ENCODE assay signal across 8 cellular contexts in the genomic region with DNA sequence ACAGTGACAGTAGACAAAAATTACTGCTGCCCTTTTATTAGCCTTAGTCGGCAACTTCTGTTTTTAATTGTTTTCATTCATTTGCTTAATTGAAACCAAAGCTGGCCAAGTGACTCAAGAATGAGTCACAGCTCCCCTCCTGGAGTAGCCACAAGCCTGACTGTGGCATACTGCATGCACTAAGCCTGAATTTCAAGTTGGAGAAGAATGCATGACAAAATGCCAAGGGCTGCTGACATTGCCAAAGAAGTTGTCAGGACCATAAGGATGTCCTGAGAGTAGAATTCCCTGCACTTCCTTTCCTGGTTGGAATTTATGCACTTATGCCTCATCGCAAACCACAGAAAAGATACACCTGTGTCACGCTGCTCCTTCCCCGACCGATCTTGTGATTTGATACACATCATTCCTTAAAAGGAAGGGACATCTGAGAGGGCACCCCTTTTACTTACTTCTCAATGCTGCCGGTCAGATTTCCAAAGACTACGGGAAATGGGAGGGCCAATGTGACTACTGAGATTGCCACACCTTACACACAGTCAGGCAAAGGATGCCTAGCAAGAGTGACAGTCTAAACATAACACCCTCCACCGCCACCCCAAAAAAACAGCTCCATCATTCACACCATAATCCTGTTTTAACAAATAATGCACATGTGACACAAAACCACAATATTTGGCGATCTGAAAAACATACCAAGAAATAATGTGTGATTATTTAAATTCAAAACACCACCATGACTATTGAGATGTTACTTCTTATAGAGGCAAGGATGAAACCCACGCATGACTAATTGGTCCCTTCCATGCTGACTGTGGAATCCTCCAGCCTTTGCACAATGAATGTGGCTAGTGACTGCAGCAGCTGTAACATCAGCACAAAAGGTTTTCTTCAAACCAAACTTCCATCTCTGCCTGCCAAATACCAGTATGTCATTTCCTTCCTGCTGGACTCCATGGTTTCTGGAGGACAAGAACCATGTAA. TPM values are rescaled to one million over a fixed set of nuclear protein-coding genes. Genes with fewer than 3 reads are reported as not detected.
DNase-seq lines count a peak whose midpoint lies in the region; ATAC-seq and TF ChIP-seq lines count a peak whose summit lies in the region.

No MANE protein-coding gene starts in this region.

- no peak for TF ChIP-seq CTCF in WTC11 (IDR thresholded peaks at IDR 0.05)
- TF ChIP-seq CTCF in endothelial cell (IDR thresholded peaks at IDR 0.05; ENCODE audit: unreplicated experiment) = no peak

- H3K4me3 Mint-ChIP-seq in WTC11 = peak overlapping the region; percentile 29
- H3K4me3 Mint-ChIP-seq in endothelial cell (ENCODE audit: unreplicated experiment) = peak overlapping the region; percentile 70
- peak overlapping the region in 4 of 10 donors; percentile 3 to 75 (median 36) for H3K4me3 Mint-ChIP-seq in naive thymus-derived CD8-positive, alpha-beta T cell

- CTCF ChIA-PET in WTC11 (lab: Charles Lee) = interaction anchor here (1.0 to 1.4 kb wide), 2 partner anchors 27 to 28 kb away, joined by 3 to 4 read pairs; a partner anchor contains a TSS

- peaks cover 21% of the 10 kb centered on the region for H3K4me1 ChIP-seq in HUES6 (ENCODE audit: control insufficient read depth, insufficient read depth, low read length)

- H3K36me3 ChIP-seq in HUES6 (ENCODE audit: control insufficient read depth, insufficient read depth, low read length) = no peaks in the 10 kb centered on the region

- H3K9ac ChIP-seq in HUES6 (ENCODE audit: low read length) = no peak overlapping the region

- H3K9me3 ChIP-seq in HUES6 (ENCODE audit: control insufficient read depth, insufficient read depth, low read depth, low read length) = no peaks in the 10 kb centered on the region

- no peaks in the 10 kb centered on the region; the same call in 1 of the 2 replicates for H3K9me3 Mint-ChIP-seq in WTC11
- H3K9me3 Mint-ChIP-seq in endothelial cell (ENCODE audit: unreplicated experiment) = no peaks in the 10 kb centered on the region
- H3K9me3 Mint-ChIP-seq in naive thymus-derived CD8-positive, alpha-beta T cell = peaks cover 0 to 2% (median 0%) of the 10 kb centered on the region in 9 donors

- H3K27ac Mint-ChIP-seq in WTC11 (peak overlapping the region; percentile 81), endothelial cell (ENCODE audit: unreplicated experiment) (peak overlapping the region; percentile 84)
- H3K27ac Mint-ChIP-seq in naive thymus-derived CD8-positive, alpha-beta T cell = peak overlapping the region in 6 of 10 donors; percentile 1 to 86 (median 36)

- no peaks in the 10 kb centered on the region for H3K36me3 Mint-ChIP-seq in WTC11
- peaks cover 10% of the 10 kb centered on the region for H3K36me3 Mint-ChIP-seq in endothelial cell (ENCODE audit: low read depth, unreplicated experiment)
- H3K36me3 Mint-ChIP-seq in naive thymus-derived CD8-positive, alpha-beta T cell = peaks cover 0 to 4% (median 0%) of the 10 kb centered on the region in 3 donors

- peak overlapping the region; percentile 3; the same call in 1 of the 2 replicates for H3K4me3 ChIP-seq in HUES6 (ENCODE audit: low read depth, low read length)

- POLR2A ChIA-PET in WTC11 (lab: Charles Lee) = interaction anchor here (0.7 kb wide), 1 partner anchor 70 kb away, joined by 3 read pairs; no protein-coding TSS in a partner anchor
- POLR2A ChIA-PET in naive thymus-derived CD8-positive, alpha-beta T cell (lab: Charles Lee) = interaction anchor here (0.6 kb wide), 1 partner anchor 107 kb away, joined by 3 read pairs; no protein-coding TSS in a partner anchor

- DNase-seq in AML-193 (lab: John Stamatoyannopoulos, UW) = peak; percentile 72 to 79
- DNase-seq in WTC11 (ENCODE audit: low spot score) = peak; percentile 22
- no peak for DNase-seq in endothelial cell (ENCODE audit: low spot score)
- DNase-seq in naive thymus-derived CD8-positive, alpha-beta T cell = peak in 2 of 10 donors; percentile 16 to 49
- DNase-seq in NCI-H1436 treated with DMSO at 0.1 percent for 48 hours (lab: John Stamatoyannopoulos, UW) = no peak
- no peak for DNase-seq in NCI-H345 (lab: John Stamatoyannopoulos, UW)

- no peak overlapping the region for H3K27ac ChIP-seq in HUES6 (ENCODE audit: low read depth, low read length)

- ATAC-seq in GM19463 (IDR thresholded peaks at IDR 0.05; ENCODE audit: unreplicated experiment) (peak; percentile 39), WTC11 (peak; percentile 93)
- ATAC-seq in naive thymus-derived CD8-positive, alpha-beta T cell = no peak

- H3K27me3 Mint-ChIP-seq in WTC11 (ENCODE audit: low read depth) (no peaks in the 10 kb centered on the region), endothelial cell (ENCODE audit: unreplicated experiment) (no peaks in the 10 kb centered on the region)
- no peaks in the 10 kb centered on the region for H3K27me3 Mint-ChIP-seq in naive thymus-derived CD8-positive, alpha-beta T cell

- peaks cover 36% of the 10 kb centered on the region for H3K4me1 Mint-ChIP-seq in WTC11
- H3K4me1 Mint-ChIP-seq in endothelial cell (ENCODE audit: unreplicated experiment) = peaks cover 76% of the 10 kb centered on the region
- peaks cover 16 to 85% (median 50%) of the 10 kb centered on the region in 4 donors for H3K4me1 Mint-ChIP-seq in naive thymus-derived CD8-positive, alpha-beta T cell

- H3K27me3 ChIP-seq in HUES6 (ENCODE audit: control insufficient read depth, insufficient read depth, low read length) = no peaks in the 10 kb centered on the region

TF ChIP-seq in WTC11, 78 proteins besides CTCF, POLR2A, EP300 and RAD21:
- TF ChIP-seq MXD4 (CRISPR knock-in tag; IDR thresholded peaks at IDR 0.05; ENCODE audit: borderline replicate concordance) (no peak), ZNF317 (CRISPR knock-in tag; IDR thresholded peaks at IDR 0.05; ENCODE audit: borderline replicate concordance, low read depth) (peak; percentile 69)

RNA-seq across cellular contexts. Expression of a gene that starts 28.2 kb away (rescaled TPM):
- total RNA-seq in WTC11 (2021) = 7.7 to 10.0 TPM (median 8.3 TPM) in 3 replicates
- total RNA-seq in endothelial cell (ENCODE audit: unreplicated experiment) = 159 TPM
- total RNA-seq in naive thymus-derived CD8-positive, alpha-beta T cell = 1 to 10 TPM; 2.5 to 3.8 TPM
- 10 to 100 TPM in 1 of 3 donors, 1 to 10 TPM in 2; 2.2 to 13.1 (median 2.9) TPM for polyA plus RNA-seq in naive thymus-derived CD8-positive, alpha-beta T cell

Comparison
In these comparisons a context has a peak if more than half of its experiments do, and no peak if none do; other contexts are left out.
1. DNase-seq: peak in AML-193 (2 of 2) and WTC11 (single experiment); none in endothelial cell (single experiment), NCI-H1436 treated with DMSO at 0.1 percent for 48 hours (single experiment) and NCI-H345 (single experiment).
2. ATAC-seq: peak in GM19463 (single experiment) and WTC11 (single experiment); none in naive thymus-derived CD8-positive, alpha-beta T cell (0 of 2).
3. RNA of a gene that starts 28.2 kb away (total RNA-seq): 159 TPM in endothelial cell (single experiment); 7.7 to 10.0 TPM in WTC11 and 2.5 to 3.8 TPM in naive thymus-derived CD8-positive, alpha-beta T cell; every median in the first group is over 10 times any median in the second.
4. Peak in every context shown above with its lines, with median percentiles within 50 percentile points of each other: H3K27ac Mint-ChIP-seq.